In the genomic region with DNA sequence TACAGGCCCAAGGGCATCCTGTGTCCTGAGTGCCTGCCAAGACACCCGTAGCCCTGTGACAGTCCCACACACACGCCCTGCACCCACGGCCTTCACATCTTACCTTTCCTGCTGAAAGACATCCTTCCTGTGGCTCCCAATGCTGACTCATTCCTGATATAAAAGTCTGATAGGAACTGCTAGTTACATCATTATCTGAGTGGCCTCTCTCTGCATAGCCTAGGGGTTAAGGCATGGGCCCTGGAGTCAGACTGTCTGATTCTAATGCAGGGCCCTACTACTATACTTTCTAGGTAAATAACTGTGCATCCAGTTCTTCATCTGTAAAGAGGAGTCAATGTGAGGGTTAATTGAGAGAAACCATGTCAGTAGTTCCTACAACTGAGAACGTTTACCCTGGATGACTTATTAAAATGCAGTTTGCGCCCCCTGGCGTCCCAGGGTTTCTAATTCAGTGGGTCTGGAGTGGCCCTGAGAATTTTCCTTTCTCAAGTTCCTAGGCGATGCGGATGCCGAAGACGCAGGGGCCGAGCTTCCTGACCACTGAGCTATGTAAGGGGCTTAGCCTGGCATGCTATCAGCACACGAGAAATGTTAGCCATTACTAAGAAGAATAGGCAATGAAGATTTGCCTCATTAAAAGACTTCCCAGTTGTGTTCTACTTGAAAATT, we compare ENCODE assay signal across 1 cellular context.
TF ChIP-seq lines count a peak whose summit lies in the region.

No MANE protein-coding gene starts in this region.

TF ChIP-seq in H1, 55 proteins besides CTCF, POLR2A, EP300 and RAD21 (continued from another document):
- TF ChIP-seq MAFK (IDR thresholded peaks at IDR 0.05; ENCODE audit: low read depth, low read length): 0 out of 2 replicates have a peak, but pooled peaks have one; percentile 3
- TF ChIP-seq EGR1 (IDR thresholded peaks at IDR 0.05; ENCODE audit: borderline replicate concordance, low read depth, low read length): no peak
- peak; percentile 39; the same call in 1 of the 2 replicates for TF ChIP-seq TEAD4 (IDR thresholded peaks at IDR 0.05; ENCODE audit: low read depth, low read length)
- TF ChIP-seq HDAC2 (IDR thresholded peaks at IDR 0.05; ENCODE audit: borderline replicate concordance in 1 of 2, low read depth in 2 of 2, low read length in 2 of 2): no peak
- 0 out of 2 replicates have a peak, but pooled peaks have one; percentile 15 for TF ChIP-seq JUND (IDR thresholded peaks at IDR 0.05; ENCODE audit: low read length)
